ENCODE assay signal across 12 cellular contexts in the genomic region with DNA sequence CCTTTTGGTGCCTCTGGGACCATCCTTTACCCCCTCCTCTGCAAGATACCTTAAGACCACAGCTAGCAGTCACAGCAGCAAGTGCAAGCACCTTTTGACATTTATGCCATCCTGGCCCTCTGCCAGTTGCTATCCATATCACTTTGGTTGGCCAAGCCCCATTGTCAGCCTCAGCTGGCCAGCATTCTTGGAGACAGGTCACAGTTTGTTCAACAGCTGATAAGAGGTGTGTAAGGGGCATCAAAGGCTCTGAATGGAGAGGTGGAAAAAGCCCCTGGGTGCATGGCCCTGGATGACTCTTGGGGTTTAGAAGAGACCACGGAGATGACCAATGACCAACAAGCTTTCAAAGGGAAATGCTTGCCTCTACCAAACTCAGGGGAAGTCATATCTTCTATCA.
DNase-seq lines count a peak whose midpoint lies in the region; ATAC-seq and TF ChIP-seq lines count a peak whose summit lies in the region.
"Had no signal": no experiment of that assay in that cellular context is flagged by ENCODE, and none has a peak within 500 bp of the region (broad histone marks: within the 10 kb centered on the region; RNA-seq: fewer than 3 reads in every experiment).

No MANE protein-coding gene starts in this region.

- no peak overlapping the region for H3K14ac ChIP-seq in neuronal stem cell (ENCODE audit: low read length)

- no peak for TF ChIP-seq POLR2A in esophagus muscularis mucosa (IDR thresholded peaks at IDR 0.05; ENCODE audit: low read depth)
- TF ChIP-seq POLR2A in vagina (IDR thresholded peaks at IDR 0.05): no peak

- H3K9me3 ChIP-seq in colonic mucosa (no peaks in the 10 kb centered on the region), esophagus muscularis mucosa (no peaks in the 10 kb centered on the region), neuronal stem cell (replicated peaks in 1 of 2; ENCODE audit: control insufficient read depth in 2 of 2, insufficient read depth in 1 of 2, low read depth in 1 of 2, low read length in 2 of 2) (no peaks in the 10 kb centered on the region), vagina (no peaks in the 10 kb centered on the region)
- H3K9me3 ChIP-seq: HAP-1 had no signal

- H2BK12ac ChIP-seq in neuronal stem cell (ENCODE audit: low read length): peak overlapping the region; percentile 10

- H3K4ac ChIP-seq in neuronal stem cell (ENCODE audit: low read length): no peak overlapping the region

- H3K27ac ChIP-seq in colonic mucosa (no peak overlapping the region), esophagus muscularis mucosa (replicated peaks in 1 of 4) (no peak overlapping the region), neuronal stem cell (replicated peaks; ENCODE audit: low read length) (no peak overlapping the region), vagina (no peak overlapping the region)
- H3K27ac ChIP-seq: C4-2B, HL-60 had no signal

- H2BK15ac ChIP-seq in neuronal stem cell (ENCODE audit: low read length): no peak overlapping the region

- H3K9ac ChIP-seq in colonic mucosa (ENCODE audit: low read depth in 2 of 2, low read length in 2 of 2) (no peak overlapping the region), neuronal stem cell (ENCODE audit: low read depth, low read length, poor library complexity) (no peak overlapping the region)

- H3K23ac ChIP-seq in neuronal stem cell (ENCODE audit: low read depth, low read length, poor library complexity): no peak overlapping the region

- no peak overlapping the region for H2BK120ac ChIP-seq in neuronal stem cell (ENCODE audit: low read depth, low read length)

- H3K79me1 ChIP-seq in neuronal stem cell (ENCODE audit: low read depth, low read length): no peaks in the 10 kb centered on the region

- no peaks in the 10 kb centered on the region for H3K4me1 ChIP-seq in colonic mucosa
- no peaks in the 10 kb centered on the region for H3K4me1 ChIP-seq in esophagus muscularis mucosa
- H3K4me1 ChIP-seq in neuronal stem cell (ENCODE audit: control insufficient read depth in 2 of 2, insufficient read depth in 1 of 2, low read depth in 1 of 2, low read length in 2 of 2): peaks cover 0 to 8% of the 10 kb centered on the region in 2 donors
- H3K4me1 ChIP-seq in vagina: no peaks in the 10 kb centered on the region

- no peak for TF ChIP-seq CTCF in colonic mucosa (IDR thresholded peaks at IDR 0.05)
- TF ChIP-seq CTCF in esophagus muscularis mucosa (IDR thresholded peaks at IDR 0.05): no peak
- TF ChIP-seq CTCF in vagina (IDR thresholded peaks at IDR 0.05): no peak

- H3K36me3 ChIP-seq in colonic mucosa (no peaks in the 10 kb centered on the region), esophagus muscularis mucosa (no peaks in the 10 kb centered on the region), neuronal stem cell (replicated peaks in 1 of 2; ENCODE audit: control insufficient read depth in 2 of 2, insufficient read depth in 2 of 2, low read length in 2 of 2) (no peaks in the 10 kb centered on the region), vagina (no peaks in the 10 kb centered on the region)
- H3K36me3 ChIP-seq: HAP-1 had no signal

- TF ChIP-seq EP300 in esophagus muscularis mucosa (IDR thresholded peaks at IDR 0.05): no peak

- intact Hi-C loops in colonic mucosa (cut with DNase I): no loop called here
- intact Hi-C loops in esophagus muscularis mucosa (cut with DNase I): no loop called here
- intact Hi-C loops in vagina (cut with DNase I): no loop called here

- no peak overlapping the region for H4K8ac ChIP-seq in neuronal stem cell (ENCODE audit: low read depth, low read length)

- no peak overlapping the region for H2AFZ ChIP-seq in neuronal stem cell (ENCODE audit: low read length)

- WGBS in esophagus muscularis mucosa: 58% methylated on average over 1 of the region's 1 CpG
- no CpG with 5 or more reads among the region's 1 CpG for whole genome bisulfite sequencing in neuronal stem cell (ENCODE audit: extremely low coverage in 2 of 2, insufficient read length in 2 of 2, insufficient replicate concordance in 1 of 2), 2 donors

- H3K27me3 ChIP-seq in colonic mucosa (no peaks in the 10 kb centered on the region), esophagus muscularis mucosa (no peaks in the 10 kb centered on the region), neuronal stem cell (ENCODE audit: control insufficient read depth in 3 of 3, insufficient read depth in 3 of 3, low read depth in 1 of 3, low read length in 3 of 3) (peaks cover 0 to 12% (median 0%) of the 10 kb centered on the region in 3 experiments), vagina (no peaks in the 10 kb centered on the region)

- H3K4me2 ChIP-seq in neuronal stem cell (ENCODE audit: insufficient read depth, low read length, poor library complexity, severe bottlenecking): no peak overlapping the region

- H4K91ac ChIP-seq in neuronal stem cell (ENCODE audit: low read depth, low read length, poor library complexity): no peak overlapping the region

- no peak overlapping the region for H2BK5ac ChIP-seq in neuronal stem cell (ENCODE audit: low read length)

- DNase-seq in colonic mucosa (peak; percentile 6), esophagus muscularis mucosa (ENCODE audit: extremely low spot score) (peak; percentile 21), neuronal stem cell (ENCODE audit: low spot score) (no peak), vagina (ENCODE audit: extremely low spot score in 2 of 2) (peak; percentile 62 to 82), SW 1271 (lab: John Stamatoyannopoulos, UW) (no peak)
- DNase-seq: CD4-positive, alpha-beta memory T cell; DMS79 had no signal

- ATAC-seq in GM21381 (IDR thresholded peaks at IDR 0.05; ENCODE audit: unreplicated experiment): no peak
- ATAC-seq in GM19455 (IDR thresholded peaks at IDR 0.05; ENCODE audit: unreplicated experiment): no peak

- no peak overlapping the region for H3K18ac ChIP-seq in neuronal stem cell (ENCODE audit: low read length)

- no peak overlapping the region for H2AK5ac ChIP-seq in neuronal stem cell (ENCODE audit: low read depth, low read length)

- H3K4me3 ChIP-seq in colonic mucosa (no peak overlapping the region), esophagus muscularis mucosa (no peak overlapping the region), neuronal stem cell (ENCODE audit: low read length in 2 of 2) (no peak overlapping the region), vagina (no peak overlapping the region)
- H3K4me3 ChIP-seq: HAP-1 had no signal

Comparison
In these comparisons a context has a peak if more than half of its experiments do, and no peak if none do; other contexts are left out.
1. DNase-seq: peak in colonic mucosa (single experiment), esophagus muscularis mucosa (single experiment) and vagina (2 of 2); none in neuronal stem cell (single experiment) and SW 1271 (0 of 2).